11 cellular contexts compared by ENCODE assay signal in the genomic region with DNA sequence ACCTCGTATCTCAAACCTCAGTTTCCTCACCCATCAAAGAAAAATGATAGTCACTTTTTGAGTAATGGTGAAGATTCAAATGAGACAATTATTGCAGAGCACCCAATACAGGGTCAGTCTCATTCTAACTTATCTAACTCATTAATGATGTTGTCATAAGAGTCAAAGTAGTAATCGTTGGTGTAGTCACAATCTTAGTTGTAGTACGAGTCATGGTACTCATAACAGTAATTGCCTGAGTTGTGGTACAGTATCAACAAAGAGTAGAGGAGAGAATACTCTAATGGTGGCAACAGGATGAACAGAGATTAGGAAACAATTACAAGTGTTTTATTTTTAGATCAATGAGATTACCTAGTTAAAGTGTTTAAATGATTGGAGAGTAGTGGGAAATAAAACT.
A peak's percentile ranks its signal among the peaks of the same experiment; 100 is the strongest.
DNase-seq lines count a peak whose midpoint lies in the region; ATAC-seq and TF ChIP-seq lines count a peak whose summit lies in the region.
"Had no signal": no experiment of that assay in that cellular context is flagged by ENCODE, and none has a peak within 500 bp of the region (broad histone marks: within the 10 kb centered on the region; RNA-seq: fewer than 3 reads in every experiment).

No MANE protein-coding gene starts in this region.

- no peak overlapping the region for H3K4me3 ChIP-seq in left lung
- no peak overlapping the region for H3K4me3 ChIP-seq in prostate gland
- H3K4me3 ChIP-seq: Peyer's patch, right lobe of liver had no signal

- DNase-seq in left lung (no peak), NCI-H146 treated with DMSO at 0.1 percent for 48 hours (lab: John Stamatoyannopoulos, UW; ENCODE audit: unreplicated experiment) (no peak), prostate gland (ENCODE audit: low spot score) (no peak)
- DNase-seq in activated CD8-positive, alpha-beta memory T cell treated with anti-CD3 and anti-CD28 coated beads for 24 hours: no peak
- DNase-seq: Karpas-422, Peyer's patch, right lobe of liver had no signal

- 83% methylated on average over 3 of the region's 3 CpGs for WGBS in prostate gland

- TF ChIP-seq CTCF in left lung (IDR thresholded peaks at IDR 0.05) (no peak), prostate gland (IDR thresholded peaks at IDR 0.05) (no peak)

- H3K27ac ChIP-seq in left lung (no peak overlapping the region), prostate gland (no peak overlapping the region)
- H3K27ac ChIP-seq: Peyer's patch, right lobe of liver had no signal

- H3K9me3 ChIP-seq in left lung: peaks cover 0 to 20% of the 10 kb centered on the region in 2 donors
- H3K9me3 ChIP-seq in prostate gland: no peaks in the 10 kb centered on the region
- H3K9me3 ChIP-seq: Peyer's patch, right lobe of liver had no signal

- no peak for TF ChIP-seq POLR2A in prostate gland (IDR thresholded peaks at IDR 0.05)

- H3K4me1 ChIP-seq in left lung (no peaks in the 10 kb centered on the region), prostate gland (replicated peaks) (no peaks in the 10 kb centered on the region)
- H3K4me1 ChIP-seq: Peyer's patch, right lobe of liver had no signal

- H3K27me3 ChIP-seq in left lung (no peaks in the 10 kb centered on the region), prostate gland (replicated peaks; ENCODE audit: insufficient read depth) (no peaks in the 10 kb centered on the region)
- H3K27me3 ChIP-seq: Peyer's patch, right lobe of liver had no signal

- ATAC-seq in GM19035 (IDR thresholded peaks at IDR 0.05; ENCODE audit: unreplicated experiment) (peak; percentile 56), GM21786 (IDR thresholded peaks at IDR 0.05; ENCODE audit: unreplicated experiment) (peak; percentile 49), HG03108 (IDR thresholded peaks at IDR 0.05; ENCODE audit: unreplicated experiment) (peak; percentile 36), left lung (peak; percentile 23)
- ATAC-seq: HCT116 had no signal

- H3K36me3 ChIP-seq in left lung (no peaks in the 10 kb centered on the region), prostate gland (no peaks in the 10 kb centered on the region)
- H3K36me3 ChIP-seq: Peyer's patch, right lobe of liver had no signal

- intact Hi-C loops in left lung (cut with DNase I) (no loop called here), prostate gland (cut with DNase I) (no loop called here)
